In the genomic region with DNA sequence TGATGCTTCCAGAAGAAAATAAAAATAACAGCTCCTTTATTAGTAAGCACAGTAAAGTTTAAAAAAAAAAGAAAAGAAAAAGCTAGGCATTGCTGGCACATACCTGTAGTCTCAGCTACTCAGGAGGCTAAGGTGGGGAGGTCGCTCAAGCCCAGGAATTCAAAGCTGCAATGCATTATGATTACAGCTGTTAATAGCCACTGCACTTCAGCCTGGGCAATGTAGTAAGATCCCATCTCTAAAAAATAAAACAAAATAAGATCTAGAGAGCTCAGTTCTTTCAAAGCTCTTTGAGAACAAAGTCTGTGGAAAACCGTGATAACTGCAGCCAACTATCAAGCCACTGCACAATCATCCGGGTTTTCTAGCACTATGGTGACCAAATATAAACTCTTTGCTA, we compare ENCODE assay signal across 23 cellular contexts.
DNase-seq lines count a peak whose midpoint lies in the region; ATAC-seq and TF ChIP-seq lines count a peak whose summit lies in the region.
"Had no signal": no experiment of that assay in that cellular context is flagged by ENCODE, and none has a peak within 500 bp of the region (broad histone marks: within the 10 kb centered on the region; RNA-seq: fewer than 3 reads in every experiment).

No MANE protein-coding gene starts in this region.

- H3K4me3 Mint-ChIP-seq in WTC11 (peak overlapping the region; percentile 90), mesothelial cell of epicardium (peak overlapping the region; percentile 75)
- H3K4me3 Mint-ChIP-seq in stimulated activated naive CD8-positive, alpha-beta T cell treated with anti-CD3 and anti-CD28 coated beads, Interleukin-15, amount 100 ng/mL, for 72 hours = no peak overlapping the region
- H3K4me3 Mint-ChIP-seq: CD4-positive, alpha-beta T cell had no signal

- ATAC-seq in WTC11 = no peak
- no peak for ATAC-seq in activated CD4-positive, CD25-positive, alpha-beta regulatory T cell treated with anti-CD3 and anti-CD28 coated beads, Interleukin-2, amount 50 U/mL, for 24 hours
- no peak for ATAC-seq in GM21367 (IDR thresholded peaks at IDR 0.05; ENCODE audit: unreplicated experiment)
- no peak for ATAC-seq in stimulated activated naive CD8-positive, alpha-beta T cell treated with anti-CD3 and anti-CD28 coated beads, Interleukin-15, amount 100 ng/mL, for 72 hours
- ATAC-seq: SK-N-SH treated with all-trans-retinoic acid at 6 μM for 48 hours had no signal

- TF ChIP-seq CTCF in 22Rv1 (IDR thresholded peaks at IDR 0.05) = no peak
- TF ChIP-seq CTCF in WTC11 (IDR thresholded peaks at IDR 0.05) = no peak
- no peak for TF ChIP-seq CTCF in mesothelial cell of epicardium (IDR thresholded peaks at IDR 0.05; ENCODE audit: unreplicated experiment)

- H3K27me3 ChIP-seq in HUES6 (ENCODE audit: control insufficient read depth, insufficient read depth, low read length) = no peaks in the 10 kb centered on the region
- H3K27me3 ChIP-seq: MG63 had no signal

- H3K27ac ChIP-seq in 22Rv1 (peak overlapping the region; percentile 73), HUES6 (ENCODE audit: low read depth, low read length) (peak overlapping the region; percentile 82; the same call in 1 of the 2 replicates)
- H3K27ac ChIP-seq: GM23248 had no signal

- H3K4me3 ChIP-seq in HUES6 (ENCODE audit: low read depth, low read length) = peak overlapping the region; percentile 89
- H3K4me3 ChIP-seq: GM23248, MG63 had no signal

- H3K27ac Mint-ChIP-seq in WTC11 (peak overlapping the region; percentile 99), mesothelial cell of epicardium (no peak overlapping the region)
- H3K27ac Mint-ChIP-seq in stimulated activated naive CD8-positive, alpha-beta T cell treated with anti-CD3 and anti-CD28 coated beads, Interleukin-15, amount 100 ng/mL, for 72 hours = no peak overlapping the region
- H3K27ac Mint-ChIP-seq: CD4-positive, alpha-beta T cell had no signal

- H3K4me1 ChIP-seq in HUES6 (ENCODE audit: control insufficient read depth, insufficient read depth, low read length) = no peaks in the 10 kb centered on the region

- POLR2A ChIA-PET in WTC11 (lab: Charles Lee) = no interaction called here

- DNase-seq in WTC11 (ENCODE audit: low spot score) = no peak
- DNase-seq in mesothelial cell of epicardium (ENCODE audit: low spot score in 2 of 2, unreplicated experiment in 2 of 2) = no peak
- DNase-seq in NCI-H69 (lab: John Stamatoyannopoulos, UW) = no peak
- no peak for DNase-seq in stimulated activated naive CD8-positive, alpha-beta T cell treated with anti-CD3 and anti-CD28 coated beads, Interleukin-15, amount 100 ng/mL, for 72 hours
- DNase-seq: CD4-positive, alpha-beta T cell; DMS153; GF-D8; GM23248; IMR-90; Kasumi-1; MG63; NCI-H1048; NCI-H1436; NCI-H1930; NCI-H345; NCI-H526 treated with DMSO at 0.1 percent for 48 hours; NK-92 treated with Interleukin-12 subunit alpha and Interleukin-12 subunit beta, amount 100 ng/mL, for 24 hours; SIG-M5 had no signal

- H3K9ac ChIP-seq in HUES6 (ENCODE audit: low read length) = peak overlapping the region; percentile 93
- H3K9ac ChIP-seq: GM23248 had no signal

- CTCF ChIA-PET in WTC11 (lab: Charles Lee) = no interaction called here

- H3K27me3 Mint-ChIP-seq in WTC11 (ENCODE audit: low read depth) (no peaks in the 10 kb centered on the region), mesothelial cell of epicardium (ENCODE audit: low read depth) (no peaks in the 10 kb centered on the region)
- H3K27me3 Mint-ChIP-seq in stimulated activated naive CD8-positive, alpha-beta T cell treated with anti-CD3 and anti-CD28 coated beads, Interleukin-15, amount 100 ng/mL, for 72 hours = no peaks in the 10 kb centered on the region
- H3K27me3 Mint-ChIP-seq: CD4-positive, alpha-beta T cell had no signal

- no peaks in the 10 kb centered on the region for H3K9me3 ChIP-seq in HUES6 (ENCODE audit: control insufficient read depth, insufficient read depth, low read depth, low read length)
- H3K9me3 ChIP-seq: MG63 had no signal

- no peaks in the 10 kb centered on the region for H3K9me3 Mint-ChIP-seq in WTC11
- H3K9me3 Mint-ChIP-seq in mesothelial cell of epicardium = no peaks in the 10 kb centered on the region
- H3K9me3 Mint-ChIP-seq in stimulated activated naive CD8-positive, alpha-beta T cell treated with anti-CD3 and anti-CD28 coated beads, Interleukin-15, amount 100 ng/mL, for 72 hours = no peaks in the 10 kb centered on the region

- H3K36me3 Mint-ChIP-seq in WTC11 = peaks cover 5% of the 10 kb centered on the region; the same call in 1 of the 2 replicates
- no peaks in the 10 kb centered on the region for H3K36me3 Mint-ChIP-seq in mesothelial cell of epicardium

- H3K4me1 Mint-ChIP-seq in WTC11 = peaks cover 16% of the 10 kb centered on the region
- no peaks in the 10 kb centered on the region for H3K4me1 Mint-ChIP-seq in mesothelial cell of epicardium
- no peaks in the 10 kb centered on the region for H3K4me1 Mint-ChIP-seq in stimulated activated naive CD8-positive, alpha-beta T cell treated with anti-CD3 and anti-CD28 coated beads, Interleukin-15, amount 100 ng/mL, for 72 hours

- H3K36me3 ChIP-seq in HUES6 (ENCODE audit: control insufficient read depth, insufficient read depth, low read length) = no peaks in the 10 kb centered on the region
- H3K36me3 ChIP-seq: MG63 had no signal

TF ChIP-seq in WTC11, 78 proteins besides CTCF, POLR2A, EP300 and RAD21:
- TF ChIP-seq ZNF121 (CRISPR knock-in tag; IDR thresholded peaks at IDR 0.05) (peak; percentile 91), SMAD3 (CRISPR knock-in tag; IDR thresholded peaks at IDR 0.05; ENCODE audit: borderline replicate concordance) (no peak)
TF ChIP-seq in WTC11: peak in this region for 1.

Comparison
In these comparisons a context has a peak if more than half of its experiments do, and no peak if none do; other contexts are left out.
1. H3K4me3 Mint-ChIP-seq: peak in WTC11 (single experiment) and mesothelial cell of epicardium (single experiment); none in stimulated activated naive CD8-positive, alpha-beta T cell treated with anti-CD3 and anti-CD28 coated beads, Interleukin-15, amount 100 ng/mL, for 72 hours (0 of 2).